17 cellular contexts compared by ENCODE assay signal in genomic region chr5:143386725-143387124, GRCh38. TPM values are rescaled to one million over a fixed set of nuclear protein-coding genes. Genes with fewer than 3 reads are reported as not detected.
DNase-seq lines count a peak whose midpoint lies in the region; ATAC-seq and TF ChIP-seq lines count a peak whose summit lies in the region.
"Had no signal": no experiment of that assay in that cellular context is flagged by ENCODE, and none has a peak within 500 bp of the region (broad histone marks: within the 10 kb centered on the region; RNA-seq: fewer than 3 reads in every experiment).

No MANE protein-coding gene starts in this region.

- H3K4me1 Mint-ChIP-seq in activated B cell treated with CpG ODN at 0.5 μM for 24 hours, result peaks cover 75% of the 10 kb centered on the region
- H3K4me1 Mint-ChIP-seq in glutamatergic neuron (ENCODE audit: low read depth, unreplicated experiment), result no peaks in the 10 kb centered on the region
- H3K4me1 Mint-ChIP-seq in endodermal cell, result no peaks in the 10 kb centered on the region

- TF ChIP-seq POLR2A in esophagus squamous epithelium (IDR thresholded peaks at IDR 0.05), result no peak

- H3K9me3 ChIP-seq in endodermal cell (ENCODE audit: control insufficient read depth, low read length), result peaks cover 58% of the 10 kb centered on the region
- peaks cover 0 to 18% (median 17%) of the 10 kb centered on the region in 3 donors for H3K9me3 ChIP-seq in esophagus squamous epithelium

- H3K36me3 ChIP-seq in endodermal cell (ENCODE audit: control insufficient read depth, insufficient read depth, low read length) (peaks cover 51% of the 10 kb centered on the region), esophagus squamous epithelium (peaks cover 0 to 38% (median 0%) of the 10 kb centered on the region in 3 donors)

- peaks cover 62% of the 10 kb centered on the region for H3K36me3 Mint-ChIP-seq in activated B cell treated with CpG ODN at 0.5 μM for 24 hours (ENCODE audit: low read depth)
- H3K36me3 Mint-ChIP-seq in glutamatergic neuron (ENCODE audit: unreplicated experiment), result peaks cover 15% of the 10 kb centered on the region
- H3K36me3 Mint-ChIP-seq in endodermal cell (ENCODE audit: low read depth), result peaks cover 49% of the 10 kb centered on the region

- 93 to 100% methylated on average over 1 of the region's 1 CpG for WGBS in endodermal cell (ENCODE audit: insufficient coverage in 1 of 2, insufficient read length in 1 of 2), 2 experiments
- 58 to 67% methylated on average over 1 of the region's 1 CpG for WGBS in esophagus squamous epithelium, 2 donors

- H3K9me3 Mint-ChIP-seq in activated B cell treated with CpG ODN at 0.5 μM for 24 hours (peaks cover 20% of the 10 kb centered on the region), glutamatergic neuron (ENCODE audit: unreplicated experiment) (peaks cover 3% of the 10 kb centered on the region), endodermal cell (peaks cover 48% of the 10 kb centered on the region)

- H3K27me3 ChIP-seq in endodermal cell (ENCODE audit: control insufficient read depth, insufficient read depth, low read length, poor library complexity, severe bottlenecking) (no peaks in the 10 kb centered on the region), esophagus squamous epithelium (no peaks in the 10 kb centered on the region)

- H3K4me3 ChIP-seq in endodermal cell (ENCODE audit: low read length) (no peak overlapping the region), esophagus squamous epithelium (no peak overlapping the region)
- H3K4me3 ChIP-seq: PC-9 had no signal

- H3K4me1 ChIP-seq in endodermal cell (ENCODE audit: control insufficient read depth, insufficient read depth, low read length) (no peaks in the 10 kb centered on the region), esophagus squamous epithelium (peaks cover 0 to 52% (median 23%) of the 10 kb centered on the region in 3 donors)

- TF ChIP-seq CTCF in activated B cell treated with CpG ODN at 0.5 μM for 24 hours (IDR thresholded peaks at IDR 0.05) (no peak), glutamatergic neuron (IDR thresholded peaks at IDR 0.05; ENCODE audit: partially characterized antibody, unreplicated experiment) (no peak), endodermal cell (conservative IDR thresholded peaks at IDR 0.05) (no peak), esophagus squamous epithelium (IDR thresholded peaks at IDR 0.05) (no peak)

- H3K9ac ChIP-seq in endodermal cell (ENCODE audit: extremely low read depth, low read length, poor library complexity, severe bottlenecking), result no peak overlapping the region

- intact Hi-C loops in activated B cell treated with CpG ODN at 0.5 μM for 24 hours (cut with micrococcal nuclease) (no loop called here), esophagus squamous epithelium (cut with DNase I) (no loop called here)

- H3K27me3 Mint-ChIP-seq in activated B cell treated with CpG ODN at 0.5 μM for 24 hours (no peaks in the 10 kb centered on the region), glutamatergic neuron (ENCODE audit: unreplicated experiment) (peaks cover 5% of the 10 kb centered on the region), endodermal cell (ENCODE audit: insufficient read depth) (no peaks in the 10 kb centered on the region)

- H3K4me3 Mint-ChIP-seq in activated B cell treated with CpG ODN at 0.5 μM for 24 hours (no peak overlapping the region), glutamatergic neuron (ENCODE audit: unreplicated experiment) (no peak overlapping the region), endodermal cell (no peak overlapping the region)
- H3K4me3 Mint-ChIP-seq: CD14-positive monocyte had no signal

- ATAC-seq in activated B cell treated with CpG ODN at 0.5 μM for 24 hours (ENCODE audit: low read depth) (no peak), HG02852 (IDR thresholded peaks at IDR 0.05; ENCODE audit: unreplicated experiment) (no peak)

- POLR2A ChIA-PET in activated B cell treated with CpG ODN at 0.5 μM for 24 hours (lab: Charles Lee), result no interaction called here

- H3K27ac ChIP-seq in endodermal cell (ENCODE audit: low read depth, low read length) (no peak overlapping the region), esophagus squamous epithelium (no peak overlapping the region)
- H3K27ac ChIP-seq: PC-9 had no signal

- CTCF ChIA-PET in activated B cell treated with CpG ODN at 0.5 μM for 24 hours (lab: Charles Lee), result no interaction called here

- H3K27ac Mint-ChIP-seq in activated B cell treated with CpG ODN at 0.5 μM for 24 hours (peak overlapping the region; percentile 16), glutamatergic neuron (ENCODE audit: unreplicated experiment) (no peak overlapping the region), endodermal cell (no peak overlapping the region)

- DNase-seq in stimulated activated CD4-positive, alpha-beta T cell treated with anti-CD3 and anti-CD28 coated beads, Interleukin-4, amount 100 ng/mL, for 24 hours, result peak; percentile 20
- DNase-seq in stimulated activated CD4-positive, alpha-beta T cell treated with anti-CD3 and anti-CD28 coated beads, Interleukin-12 subunit alpha, Interleukin-12 subunit beta, amount 100 ng/mL, for 4 hours, result no peak
- DNase-seq in activated B cell treated with CpG ODN at 0.5 μM for 24 hours (no peak), fibroblast of peridontal ligament (ENCODE audit: extremely low read depth) (peak; percentile 62), glutamatergic neuron (no peak), endodermal cell (no peak), esophagus squamous epithelium (lab: John Stamatoyannopoulos, UW) (no peak)
- DNase-seq: activated CD4-positive, alpha-beta T cell treated with anti-CD3 and anti-CD28 coated beads, Interleukin-2, amount 50 U/mL, for 4 hours; dermis blood vessel endothelial cell; foreskin melanocyte; H7; kidney; NCI-H1048; PC-9; stimulated activated CD4-positive, alpha-beta T cell treated with anti-CD3 and anti-CD28 coated beads, Interleukin-1b, Interleukin-23, amount 100 ng/mL, for 48 hours had no signal

RNA-seq across cellular contexts. Expression of gene NR3C1, which starts 16.8 kb away (rescaled TPM):
- 105 and 110 TPM in 2 replicates for total RNA-seq in activated B cell treated with CpG ODN at 0.5 μM for 24 hours
- 2.3 TPM for total RNA-seq in glutamatergic neuron (ENCODE audit: unreplicated experiment)
- 10 to 100 TPM in 1 of 2 donors, 1 to 10 TPM in 1; 9.5 to 20.5 TPM for total RNA-seq in endodermal cell
- polyA plus RNA-seq in endodermal cell (2013, experiment 1 of 2), result 5.1 TPM
- 4.6 TPM for polyA plus RNA-seq in endodermal cell (2013, experiment 2 of 2)
- total RNA-seq in esophagus squamous epithelium, result 10 to 100 TPM; 16.7 to 51.1 (median 26.1) TPM

Comparison
In these comparisons a context has a peak if more than half of its experiments do, and no peak if none do; other contexts are left out.
1. DNase-seq: peak in stimulated activated CD4-positive, alpha-beta T cell treated with anti-CD3 and anti-CD28 coated beads, Interleukin-4, amount 100 ng/mL, for 24 hours (single experiment) and fibroblast of peridontal ligament (single experiment); none in stimulated activated CD4-positive, alpha-beta T cell treated with anti-CD3 and anti-CD28 coated beads, Interleukin-12 subunit alpha, Interleukin-12 subunit beta, amount 100 ng/mL, for 4 hours (single experiment), activated B cell treated with CpG ODN at 0.5 μM for 24 hours (single experiment), glutamatergic neuron (single experiment), endodermal cell (single experiment) and esophagus squamous epithelium (single experiment).